7 cellular contexts compared by ENCODE assay signal in the genomic region with DNA sequence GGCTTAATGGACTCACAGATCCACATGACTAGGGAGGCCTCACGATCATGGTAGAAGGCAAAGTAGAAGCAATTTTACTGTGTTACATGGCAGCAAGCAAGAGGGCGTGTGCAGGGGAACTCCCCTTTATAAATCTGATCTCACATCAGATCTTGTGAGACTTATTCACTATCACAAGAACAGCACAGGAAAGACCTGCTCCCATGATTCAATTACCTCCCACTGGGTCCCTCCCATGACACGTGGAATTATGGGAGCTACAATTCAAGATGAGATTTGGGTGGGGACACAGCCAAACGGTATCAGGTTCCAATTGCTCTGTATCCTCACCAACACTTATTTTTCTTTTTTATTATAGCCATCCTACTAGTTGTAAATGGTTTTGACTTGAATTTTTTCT.
A peak's percentile ranks its signal among the peaks of the same experiment; 100 is the strongest.
DNase-seq lines count a peak whose midpoint lies in the region; ATAC-seq, FAIRE-seq and TF ChIP-seq lines count a peak whose summit lies in the region.
"Not testable (repeated sequence)": the region's sequence is repeated elsewhere in the genome, so short reads cannot be mapped to it uniquely, and the experiment has no call there.

No MANE protein-coding gene starts in this region.

- not testable (repeated sequence) for H3K9me3 ChIP-seq in CD4-positive, CD25-positive, alpha-beta regulatory T cell (ENCODE audit: control insufficient read depth in 2 of 2, low read length in 2 of 2); MG63; T-helper 17 cell (ENCODE audit: control insufficient read depth, low read length, poor library complexity, severe bottlenecking); K562 (replicated peaks; ENCODE audit: control insufficient read depth, insufficient read depth, low read depth, low read length)

- not testable (repeated sequence) for TF ChIP-seq POLR2A in K562 (conservative IDR thresholded peaks at IDR 0.05)

- TF ChIP-seq EP300 in K562 (IDR thresholded peaks at IDR 0.05; ENCODE audit: low read length), result not testable (repeated sequence)

- in situ Hi-C loops in K562 (cut with MboI), result not testable (repeated sequence)

- H3K27ac ChIP-seq in CD4-positive, CD25-positive, alpha-beta regulatory T cell (ENCODE audit: insufficient read depth, low read length, poor library complexity, severe bottlenecking); K562 (ENCODE audit: extremely low read depth, low read depth, low read length): not testable (repeated sequence)

- not testable (repeated sequence) for H3K79me2 ChIP-seq in K562 (ENCODE audit: control insufficient read depth, insufficient read depth, low read length)

- H3K4me3 Mint-ChIP-seq in CD4-positive, CD25-positive, alpha-beta regulatory T cell; T-helper 17 cell: not testable (repeated sequence)
- H3K4me3 Mint-ChIP-seq in naive B cell, result peak overlapping the region in 3 of 8 donors; percentile 2 to 60 (median 31)
- H3K4me3 Mint-ChIP-seq in stimulated activated naive B cell treated with anti-CD40 and anti-IgM and Interleukin-4, amounts not matched to agents 10 μg/mL and 1 μg/mL and 100 μg/mL, for 72 hours, result peak overlapping the region in 1 of 2 donors; percentile 30

- TF ChIP-seq RAD21 in K562 (CRISPR knock-in tag; conservative IDR thresholded peaks at IDR 0.05 in 1 of 2, IDR thresholded peaks at IDR 0.05 in 1 of 2), result not testable (repeated sequence)

- ATAC-seq in CD4-positive, CD25-positive, alpha-beta regulatory T cell (ENCODE audit: low read depth in 2 of 2); T-helper 17 cell; K562; naive B cell (ENCODE audit: low read depth in 2 of 2); stimulated activated naive B cell treated with anti-CD40 and anti-IgM and Interleukin-4, amounts not matched to agents 10 μg/mL and 1 μg/mL and 100 μg/mL, for 72 hours (replicated peaks): not testable (repeated sequence)
- peak; percentile 62 for ATAC-seq in left colon

- H3K9ac ChIP-seq in K562 (ENCODE audit: insufficient read depth in 1 of 2, low read depth in 2 of 2, low read length in 2 of 2), result not testable (repeated sequence)

- CTCF ChIA-PET in K562 (lab: Yijun Ruan, JAX; ENCODE audit: low intra/inter-chr PET ratio), result not testable (repeated sequence)

- H3K36me3 ChIP-seq in CD4-positive, CD25-positive, alpha-beta regulatory T cell (ENCODE audit: control insufficient read depth, insufficient read depth, low read length); MG63; K562 (ENCODE audit: control insufficient read depth, insufficient read depth, low read length): not testable (repeated sequence)

- peak overlapping the region in 2 of 3 donors; percentile 12 to 60 for H3K27ac Mint-ChIP-seq in CD4-positive, CD25-positive, alpha-beta regulatory T cell
- peak overlapping the region; percentile 1 for H3K27ac Mint-ChIP-seq in T-helper 17 cell
- H3K27ac Mint-ChIP-seq in naive B cell, result peak overlapping the region in 5 of 6 donors; percentile 18 to 60 (median 39)
- peak overlapping the region; percentile 75 for H3K27ac Mint-ChIP-seq in stimulated activated naive B cell treated with anti-CD40 and anti-IgM and Interleukin-4, amounts not matched to agents 10 μg/mL and 1 μg/mL and 100 μg/mL, for 72 hours

- H3K27me3 ChIP-seq in CD4-positive, CD25-positive, alpha-beta regulatory T cell (ENCODE audit: control insufficient read depth, insufficient read depth, low read length); MG63; K562 (ENCODE audit: control insufficient read depth in 2 of 2, insufficient read depth in 2 of 2, low read length in 2 of 2): not testable (repeated sequence)

- not testable (repeated sequence) for BruUV-seq in K562 (replicated peaks; lab: Mats Ljungman, UMichigan)

- not testable (repeated sequence) for H2AFZ ChIP-seq in K562 (ENCODE audit: low read depth, low read length)

- POLR2A ChIA-PET in K562 (lab: Yijun Ruan, JAX), result not testable (repeated sequence)

- not testable (repeated sequence) for H3K4me2 ChIP-seq in K562 (ENCODE audit: insufficient read depth, low read length)

- not testable (repeated sequence) for FAIRE-seq in K562 (lab: Jason Lieb, UNC)

- not testable (repeated sequence) for H3K9me3 Mint-ChIP-seq in CD4-positive, CD25-positive, alpha-beta regulatory T cell; naive B cell; stimulated activated naive B cell treated with anti-CD40 and anti-IgM and Interleukin-4, amounts not matched to agents 10 μg/mL and 1 μg/mL and 100 μg/mL, for 72 hours

- DNase-seq in CD4-positive, CD25-positive, alpha-beta regulatory T cell; T-helper 17 cell; K562 (ENCODE audit: extremely low read depth in 1 of 4, low spot score in 3 of 4); left colon; naive B cell; stimulated activated naive B cell treated with anti-CD40 and anti-IgM and Interleukin-4, amounts not matched to agents 10 μg/mL and 1 μg/mL and 100 μg/mL, for 72 hours: not testable (repeated sequence)
- peak; percentile 2 for DNase-seq in MG63

- peaks cover 17% of the 10 kb centered on the region for H3K36me3 Mint-ChIP-seq in CD4-positive, CD25-positive, alpha-beta regulatory T cell
- not testable (repeated sequence) for H3K36me3 Mint-ChIP-seq in T-helper 17 cell (ENCODE audit: low read depth)
- H3K36me3 Mint-ChIP-seq in naive B cell, result peaks cover 16 to 25% of the 10 kb centered on the region in 2 donors
- peaks cover 34 to 48% of the 10 kb centered on the region in 2 donors for H3K36me3 Mint-ChIP-seq in stimulated activated naive B cell treated with anti-CD40 and anti-IgM and Interleukin-4, amounts not matched to agents 10 μg/mL and 1 μg/mL and 100 μg/mL, for 72 hours

- not testable (repeated sequence) for H3K4me1 ChIP-seq in CD4-positive, CD25-positive, alpha-beta regulatory T cell (ENCODE audit: control insufficient read depth, insufficient read depth, low read length, poor library complexity, severe bottlenecking); K562 (replicated peaks in 1 of 2; ENCODE audit: control insufficient read depth in 2 of 2, insufficient read depth in 2 of 2, low read length in 2 of 2)

- not testable (repeated sequence) for TF ChIP-seq CTCF in K562 (IDR thresholded peaks at IDR 0.05 in 2 of 3, conservative IDR thresholded peaks at IDR 0.05 in 1 of 3; ENCODE audit: insufficient read depth in 2 of 3, low read depth in 1 of 3, low read length in 3 of 3)

- not testable (repeated sequence) for H3K4me3 ChIP-seq in CD4-positive, CD25-positive, alpha-beta regulatory T cell (ENCODE audit: low read depth, low read length); MG63; K562

- 88% methylated on average over 4 of the region's 4 CpGs for WGBS in K562 (ENCODE audit: insufficient coverage, low coverage, missing lambda C conversion rate)

- not testable (repeated sequence) for H4K20me1 ChIP-seq in K562 (replicated peaks; ENCODE audit: control insufficient read depth, insufficient read depth, low read length)

- H3K4me1 Mint-ChIP-seq in CD4-positive, CD25-positive, alpha-beta regulatory T cell, result peaks cover 8 to 28% (median 22%) of the 10 kb centered on the region in 4 donors
- H3K4me1 Mint-ChIP-seq in T-helper 17 cell, result peaks cover 17% of the 10 kb centered on the region
- peaks cover 36 to 71% (median 47%) of the 10 kb centered on the region in 3 donors for H3K4me1 Mint-ChIP-seq in naive B cell
- peaks cover 24 to 41% of the 10 kb centered on the region in 2 donors for H3K4me1 Mint-ChIP-seq in stimulated activated naive B cell treated with anti-CD40 and anti-IgM and Interleukin-4, amounts not matched to agents 10 μg/mL and 1 μg/mL and 100 μg/mL, for 72 hours

- not testable (repeated sequence) for H3K9me1 ChIP-seq in K562 (ENCODE audit: control insufficient read depth, insufficient read depth, low read length)

- intact Hi-C loops in K562 (cut with micrococcal nuclease); left colon (cut with DNase I, micrococcal nuclease): not testable (repeated sequence)

- H3K27me3 Mint-ChIP-seq in CD4-positive, CD25-positive, alpha-beta regulatory T cell; T-helper 17 cell; naive B cell; stimulated activated naive B cell treated with anti-CD40 and anti-IgM and Interleukin-4, amounts not matched to agents 10 μg/mL and 1 μg/mL and 100 μg/mL, for 72 hours: not testable (repeated sequence)

TF ChIP-seq in K562, 482 proteins besides CTCF, POLR2A, EP300 and RAD21 (continues in another document):
- TF ChIP-seq, protein P1, sequence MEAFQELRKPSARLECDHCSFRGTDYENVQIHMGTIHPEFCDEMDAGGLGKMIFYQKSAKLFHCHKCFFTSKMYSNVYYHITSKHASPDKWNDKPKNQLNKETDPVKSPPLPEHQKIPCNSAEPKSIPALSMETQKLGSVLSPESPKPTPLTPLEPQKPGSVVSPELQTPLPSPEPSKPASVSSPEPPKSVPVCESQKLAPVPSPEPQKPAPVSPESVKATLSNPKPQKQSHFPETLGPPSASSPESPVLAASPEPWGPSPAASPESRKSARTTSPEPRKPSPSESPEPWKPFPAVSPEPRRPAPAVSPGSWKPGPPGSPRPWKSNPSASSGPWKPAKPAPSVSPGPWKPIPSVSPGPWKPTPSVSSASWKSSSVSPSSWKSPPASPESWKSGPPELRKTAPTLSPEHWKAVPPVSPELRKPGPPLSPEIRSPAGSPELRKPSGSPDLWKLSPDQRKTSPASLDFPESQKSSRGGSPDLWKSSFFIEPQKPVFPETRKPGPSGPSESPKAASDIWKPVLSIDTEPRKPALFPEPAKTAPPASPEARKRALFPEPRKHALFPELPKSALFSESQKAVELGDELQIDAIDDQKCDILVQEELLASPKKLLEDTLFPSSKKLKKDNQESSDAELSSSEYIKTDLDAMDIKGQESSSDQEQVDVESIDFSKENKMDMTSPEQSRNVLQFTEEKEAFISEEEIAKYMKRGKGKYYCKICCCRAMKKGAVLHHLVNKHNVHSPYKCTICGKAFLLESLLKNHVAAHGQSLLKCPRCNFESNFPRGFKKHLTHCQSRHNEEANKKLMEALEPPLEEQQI (IDR thresholded peaks at IDR 0.05), result peak; percentile 57; the same call in 1 of the 2 replicates

Comparison
In these comparisons a context has a peak if more than half of its experiments do, and no peak if none do; other contexts are left out.
1. H3K27ac Mint-ChIP-seq: peak in every context shown above with its lines; median percentile 75 in stimulated activated naive B cell treated with anti-CD40 and anti-IgM and Interleukin-4, amounts not matched to agents 10 μg/mL and 1 μg/mL and 100 μg/mL, for 72 hours; 39 in naive B cell; 36 in CD4-positive, CD25-positive, alpha-beta regulatory T cell; 1 in T-helper 17 cell.